In the genomic region with DNA sequence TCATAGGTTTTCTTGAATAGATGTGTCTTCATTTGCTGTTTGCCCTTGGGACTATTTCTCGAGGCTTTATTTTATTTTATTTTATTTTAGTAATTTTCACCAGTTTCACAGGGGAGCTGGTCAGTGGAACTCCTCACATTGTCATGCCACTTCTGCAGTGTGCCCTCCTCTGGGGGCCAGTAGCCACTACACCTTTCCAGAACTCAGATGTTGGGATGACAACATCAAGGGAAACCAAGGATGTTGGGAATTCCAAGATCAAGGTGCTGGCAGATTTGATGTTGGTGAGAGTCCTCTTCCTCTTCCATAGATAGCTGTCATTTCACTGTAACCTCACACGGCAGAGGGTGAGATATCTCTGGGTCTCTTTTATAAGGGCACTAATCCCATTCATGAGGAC, we compare ENCODE assay signal across 10 cellular contexts.
DNase-seq lines count a peak whose midpoint lies in the region; TF ChIP-seq lines count a peak whose summit lies in the region.
"Had no signal": no experiment of that assay in that cellular context is flagged by ENCODE, and none has a peak within 500 bp of the region (broad histone marks: within the 10 kb centered on the region; RNA-seq: fewer than 3 reads in every experiment).

No MANE protein-coding gene starts in this region.

- in situ Hi-C loops in astrocyte of the spinal cord (cut with HindIII; ENCODE audit: low sequenced_read_pairs): loop anchor here (25.0 kb wide), 1 partner anchor 205 kb away; a partner anchor contains a TSS

- DNase-seq in AG09319 (ENCODE audit: extremely low read depth, low read depth) (peak; percentile 7), HFF-Myc (ENCODE audit: extremely low read depth, low read depth) (no peak), astrocyte of the spinal cord (ENCODE audit: low read depth, low spot score) (peak; percentile 37), kidney tubule cell (ENCODE audit: low spot score) (peak; percentile 54), MV-4-11 (lab: John Stamatoyannopoulos, UW) (no peak)
- DNase-seq in stimulated activated CD4-positive, alpha-beta T cell treated with anti-CD3 and anti-CD28 coated beads, Interleukin-15, amount 100 ng/mL, for 24 hours: no peak
- no peak for DNase-seq in effector memory CD4-positive, alpha-beta T cell
- DNase-seq in activated naive CD4-positive, alpha-beta T cell treated with anti-CD3 and anti-CD28 coated beads, Interleukin-2, amount 10 ng/mL, durations not matched to agents 7 days and 5 days: no peak

- H3K4me1 Mint-ChIP-seq in activated naive CD4-positive, alpha-beta T cell treated with anti-CD3 and anti-CD28 coated beads, Interleukin-2, amount 10 ng/mL, durations not matched to agents 7 days and 5 days: no peaks in the 10 kb centered on the region

- H3K9me3 ChIP-seq in effector memory CD4-positive, alpha-beta T cell (ENCODE audit: control insufficient read depth, low read length): no peaks in the 10 kb centered on the region

- TF ChIP-seq CTCF in AG09319 (IDR thresholded peaks at IDR 0.05; ENCODE audit: low read depth, low read length) (peak; percentile 61), HFF-Myc (IDR thresholded peaks at IDR 0.05; ENCODE audit: low read depth, low read length, missing control alignments) (peak; percentile 66), astrocyte of the spinal cord (IDR thresholded peaks at IDR 0.05; ENCODE audit: low read depth, low read length) (peak; percentile 75)

- H3K27me3 ChIP-seq in effector memory CD4-positive, alpha-beta T cell (replicated peaks; ENCODE audit: control insufficient read depth, insufficient read depth, low read length, poor library complexity, severe bottlenecking): no peaks in the 10 kb centered on the region

- H3K36me3 ChIP-seq in effector memory CD4-positive, alpha-beta T cell (ENCODE audit: control insufficient read depth, insufficient read depth, low read length): no peaks in the 10 kb centered on the region

- no peaks in the 10 kb centered on the region for H3K9me3 Mint-ChIP-seq in activated naive CD4-positive, alpha-beta T cell treated with anti-CD3 and anti-CD28 coated beads, Interleukin-2, amount 10 ng/mL, durations not matched to agents 7 days and 5 days
- H3K9me3 Mint-ChIP-seq: activated T-cell treated with anti-CD3 and anti-CD28 coated beads, Interleukin-2, amount 50 U/mL, for 72 hours had no signal

- H3K4me3 ChIP-seq in HFF-Myc (replicated peaks; ENCODE audit: low read depth, low read length) (no peak overlapping the region), astrocyte of the spinal cord (ENCODE audit: low read depth, low read length) (no peak overlapping the region)
- no peak overlapping the region for H3K4me3 ChIP-seq in effector memory CD4-positive, alpha-beta T cell (ENCODE audit: insufficient read depth, low read depth, low read length, poor library complexity, severe bottlenecking)

- H3K27me3 Mint-ChIP-seq in activated naive CD4-positive, alpha-beta T cell treated with anti-CD3 and anti-CD28 coated beads, Interleukin-2, amount 10 ng/mL, durations not matched to agents 7 days and 5 days: peaks cover 29% of the 10 kb centered on the region
- H3K27me3 Mint-ChIP-seq: IgD-negative memory B cell had no signal

- no peak overlapping the region for H3K4me3 Mint-ChIP-seq in activated naive CD4-positive, alpha-beta T cell treated with anti-CD3 and anti-CD28 coated beads, Interleukin-2, amount 10 ng/mL, durations not matched to agents 7 days and 5 days
- H3K4me3 Mint-ChIP-seq: activated T-cell treated with anti-CD3 and anti-CD28 coated beads, Interleukin-2, amount 50 U/mL, for 72 hours; IgD-negative memory B cell had no signal

- H3K27ac Mint-ChIP-seq in activated naive CD4-positive, alpha-beta T cell treated with anti-CD3 and anti-CD28 coated beads, Interleukin-2, amount 10 ng/mL, durations not matched to agents 7 days and 5 days: no peak overlapping the region
- H3K27ac Mint-ChIP-seq: activated T-cell treated with anti-CD3 and anti-CD28 coated beads, Interleukin-2, amount 50 U/mL, for 72 hours; IgD-negative memory B cell had no signal

- CTCF ChIA-PET in activated naive CD4-positive, alpha-beta T cell treated with anti-CD3 and anti-CD28 coated beads, Interleukin-2, amount 10 ng/mL, durations not matched to agents 7 days and 5 days (lab: Charles Lee): interaction anchor here (0.7 to 2.3 kb wide), 10 partner anchors 11 to 334 kb away, joined by 3 to 9 read pairs (median 4); no protein-coding TSS in a partner anchor

- H3K36me3 Mint-ChIP-seq in activated naive CD4-positive, alpha-beta T cell treated with anti-CD3 and anti-CD28 coated beads, Interleukin-2, amount 10 ng/mL, durations not matched to agents 7 days and 5 days: no peaks in the 10 kb centered on the region
- H3K36me3 Mint-ChIP-seq: IgD-negative memory B cell had no signal

- no peak overlapping the region for H3K27ac ChIP-seq in effector memory CD4-positive, alpha-beta T cell (ENCODE audit: insufficient read depth, low read length, poor library complexity, severe bottlenecking)

- no peaks in the 10 kb centered on the region for H3K4me1 ChIP-seq in effector memory CD4-positive, alpha-beta T cell (ENCODE audit: control insufficient read depth, insufficient read depth, low read length, poor library complexity, severe bottlenecking)

Comparison
In these comparisons a context has a peak if more than half of its experiments do, and no peak if none do; other contexts are left out.
1. DNase-seq: peak in AG09319 (single experiment), astrocyte of the spinal cord (single experiment) and kidney tubule cell (single experiment); none in HFF-Myc (single experiment), stimulated activated CD4-positive, alpha-beta T cell treated with anti-CD3 and anti-CD28 coated beads, Interleukin-15, amount 100 ng/mL, for 24 hours (single experiment), effector memory CD4-positive, alpha-beta T cell (0 of 3), MV-4-11 (single experiment) and activated naive CD4-positive, alpha-beta T cell treated with anti-CD3 and anti-CD28 coated beads, Interleukin-2, amount 10 ng/mL, durations not matched to agents 7 days and 5 days (single experiment).
2. Peak in every context shown above with its lines, with median percentiles within 50 percentile points of each other: CTCF ChIP-seq.